In genomic region chr19:50414850-50415660, GRCh38 we compare ENCODE assay signal across 1 cellular context.
A peak's percentile ranks its signal among the peaks of the same experiment; 100 is the strongest.
TF ChIP-seq lines count a peak whose summit lies in the region.

No MANE protein-coding gene starts in this region.

TF ChIP-seq in K562, 482 proteins besides CTCF, POLR2A, EP300 and RAD21 (continued from another document and continues in another):
- TF ChIP-seq THAP12 (CRISPR knock-in tag; IDR thresholded peaks at IDR 0.05): no peak
- TF ChIP-seq GATAD2B (IDR thresholded peaks at IDR 0.05; ENCODE audit: borderline replicate concordance): no peak; the same call in 1 of the 2 replicates
- TF ChIP-seq TAF7 (tag; IDR thresholded peaks at IDR 0.05): no peak
- TF ChIP-seq MLX (CRISPR knock-in tag; conservative IDR thresholded peaks at IDR 0.05): no peak
- TF ChIP-seq ZNF766 (CRISPR knock-in tag; conservative IDR thresholded peaks at IDR 0.05): no peak
- TF ChIP-seq SRF (CRISPR knock-in tag; IDR thresholded peaks at IDR 0.05): peak in 1 of 2 experiments; percentile 64; a peak in 1 of 4 replicates
- TF ChIP-seq ZBTB2 (IDR thresholded peaks at IDR 0.05): 0 out of 2 replicates have a peak, but pooled peaks have one; percentile 21
- TF ChIP-seq RAD51 (IDR thresholded peaks at IDR 0.05; ENCODE audit: borderline replicate concordance, low read depth): no peak
- no peak for TF ChIP-seq NBN (IDR thresholded peaks at IDR 0.05; ENCODE audit: low read depth)
- no peak for TF ChIP-seq DACH1 (IDR thresholded peaks at IDR 0.05; ENCODE audit: partially characterized antibody)
- no peak for TF ChIP-seq BDP1 (IDR thresholded peaks at IDR 0.05; ENCODE audit: insufficient read depth, insufficient read length)
- TF ChIP-seq ID3 (CRISPR knock-in tag; IDR thresholded peaks at IDR 0.05): no peak
- no peak for TF ChIP-seq ID3 (tag; IDR thresholded peaks at IDR 0.05)
- no peak for TF ChIP-seq CGGBP1 (CRISPR knock-in tag; IDR thresholded peaks at IDR 0.05)
- TF ChIP-seq MGA (IDR thresholded peaks at IDR 0.05): peak; percentile 87
- TF ChIP-seq LCOR (CRISPR knock-in tag; IDR thresholded peaks at IDR 0.05): no peak; the same call in 1 of the 2 replicates
- TF ChIP-seq LARP7 (IDR thresholded peaks at IDR 0.05): 0 out of 2 replicates have a peak, but pooled peaks have one; percentile 52
- no peak for TF ChIP-seq SMARCE1 (IDR thresholded peaks at IDR 0.05)
- TF ChIP-seq ZNF347 (CRISPR knock-in tag; IDR thresholded peaks at IDR 0.05; ENCODE audit: low read depth): no peak
- no peak for TF ChIP-seq ZNF212 (CRISPR knock-in tag; IDR thresholded peaks at IDR 0.05)
- TF ChIP-seq KDM1A (IDR thresholded peaks at IDR 0.05): no peak
- no peak for TF ChIP-seq PURB (CRISPR knock-in tag; IDR thresholded peaks at IDR 0.05; ENCODE audit: low read depth)
- no peak for TF ChIP-seq PBX2 (CRISPR knock-in tag; IDR thresholded peaks at IDR 0.05; ENCODE audit: low read depth)
- TF ChIP-seq PBX2 (tag; conservative IDR thresholded peaks at IDR 0.05; ENCODE audit: low read depth): no peak
- TF ChIP-seq ZNF431 (CRISPR knock-in tag; IDR thresholded peaks at IDR 0.05): no peak
- peak; percentile 42; the same call in 1 of the 2 replicates for TF ChIP-seq ZBED1 (IDR thresholded peaks at IDR 0.05)
- no peak for TF ChIP-seq USF2 (CRISPR knock-in tag; IDR thresholded peaks at IDR 0.05)
- no peak for TF ChIP-seq ZNF311 (CRISPR knock-in tag; IDR thresholded peaks at IDR 0.05)
- 0 out of 2 replicates have a peak, but pooled peaks have one; percentile 17 for TF ChIP-seq E2F4 (CRISPR knock-in tag; IDR thresholded peaks at IDR 0.05; ENCODE audit: low read depth)
- TF ChIP-seq ZNF263 (CRISPR knock-in tag; IDR thresholded peaks at IDR 0.05; ENCODE audit: borderline replicate concordance): no peak
- no peak for TF ChIP-seq TARDBP (IDR thresholded peaks at IDR 0.05)
- no peak for TF ChIP-seq ARID3A (IDR thresholded peaks at IDR 0.05; ENCODE audit: borderline replicate concordance, low read depth, low read length)
- TF ChIP-seq PHB2 (IDR thresholded peaks at IDR 0.05; ENCODE audit: low read depth): no peak
- no peak for TF ChIP-seq ZC3H4 (CRISPR knock-in tag; IDR thresholded peaks at IDR 0.05; ENCODE audit: borderline replicate concordance)
- TF ChIP-seq PRMT5 (CRISPR knock-in tag; IDR thresholded peaks at IDR 0.05): no peak
- no peak for TF ChIP-seq ELF2 (CRISPR knock-in tag; IDR thresholded peaks at IDR 0.05)
- no peak for TF ChIP-seq FOSL1 (tag; conservative IDR thresholded peaks at IDR 0.05)
- no peak for TF ChIP-seq SRSF9 (IDR thresholded peaks at IDR 0.05; ENCODE audit: borderline replicate concordance, low read depth, low read length)
